ENCODE assay signal across 8 cellular contexts in the genomic region with DNA sequence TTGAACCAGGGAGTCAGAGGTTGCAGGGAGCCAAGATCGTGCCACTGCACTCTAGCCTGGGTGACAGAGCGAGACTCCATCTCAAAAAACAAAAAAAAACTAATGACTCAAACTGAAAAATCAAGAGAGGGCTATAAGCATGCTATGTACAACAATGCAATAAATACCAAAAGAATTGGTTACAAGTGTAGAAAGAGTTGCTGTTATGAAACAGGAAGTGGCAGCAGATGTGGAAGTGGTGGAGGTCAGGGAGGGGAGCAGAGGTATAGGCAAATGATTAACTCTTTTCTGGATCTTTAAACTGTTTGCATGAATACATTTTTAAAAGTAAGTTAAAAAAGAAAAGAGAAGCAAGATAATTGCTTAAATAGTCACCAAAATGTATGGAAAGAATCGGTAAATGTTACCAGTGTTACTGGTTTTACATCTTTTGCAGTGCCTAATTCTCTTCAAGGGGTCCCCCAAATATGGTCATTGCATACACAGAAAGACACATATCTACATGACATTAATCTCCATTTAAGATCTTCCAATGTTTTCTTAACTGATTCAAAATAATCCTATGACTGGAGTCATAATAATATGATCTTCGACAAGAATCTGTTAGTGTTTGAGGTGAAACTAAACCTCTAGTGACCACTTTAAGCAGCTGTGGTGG. TPM values are rescaled to one million over a fixed set of nuclear protein-coding genes. Genes with fewer than 3 reads are reported as not detected.
A peak's percentile ranks its signal among the peaks of the same experiment; 100 is the strongest.
DNase-seq lines count a peak whose midpoint lies in the region; ATAC-seq and TF ChIP-seq lines count a peak whose summit lies in the region.

No MANE protein-coding gene starts in this region.

- H3K9ac ChIP-seq in endodermal cell (ENCODE audit: extremely low read depth, low read length, poor library complexity, severe bottlenecking), result no peak overlapping the region

- H3K27ac Mint-ChIP-seq in activated T-helper 2 cell treated with anti-CD3 and anti-CD28 coated beads, Interferon-gamma antibody, Interleukin-2, Interleukin-4, amounts not matched to agents 10 μg/mL and 5 μg/mL and 100 μg/mL, durations not matched to agents 14 hours and 24 hours and 36 hours, result peak overlapping the region; percentile 4
- H3K27ac Mint-ChIP-seq in endodermal cell, result no peak overlapping the region

- H3K36me3 ChIP-seq in MG63, result no peaks in the 10 kb centered on the region
- no peaks in the 10 kb centered on the region for H3K36me3 ChIP-seq in endodermal cell (ENCODE audit: control insufficient read depth, insufficient read depth, low read length)

- TF ChIP-seq CTCF in GM10266 (IDR thresholded peaks at IDR 0.05; ENCODE audit: control insufficient read depth, insufficient read depth, low read depth, missing control alignments) (no peak), endodermal cell (conservative IDR thresholded peaks at IDR 0.05) (no peak)

- 91 to 100% methylated on average over 2 to 4 of the region's 4 CpGs for WGBS in endodermal cell (ENCODE audit: insufficient coverage in 1 of 2, insufficient read length in 1 of 2), 2 experiments

- no peak overlapping the region for H3K27ac ChIP-seq in endodermal cell (ENCODE audit: low read depth, low read length)

- peaks cover 26% of the 10 kb centered on the region for H3K4me1 Mint-ChIP-seq in activated T-helper 2 cell treated with anti-CD3 and anti-CD28 coated beads, Interferon-gamma antibody, Interleukin-2, Interleukin-4, amounts not matched to agents 10 μg/mL and 5 μg/mL and 100 μg/mL, durations not matched to agents 14 hours and 24 hours and 36 hours (ENCODE audit: low read depth)
- no peaks in the 10 kb centered on the region for H3K4me1 Mint-ChIP-seq in endodermal cell

- H3K27me3 Mint-ChIP-seq in activated T-helper 2 cell treated with anti-CD3 and anti-CD28 coated beads, Interferon-gamma antibody, Interleukin-2, Interleukin-4, amounts not matched to agents 10 μg/mL and 5 μg/mL and 100 μg/mL, durations not matched to agents 14 hours and 24 hours and 36 hours (ENCODE audit: low read depth), result peaks cover 40% of the 10 kb centered on the region
- H3K27me3 Mint-ChIP-seq in endodermal cell (ENCODE audit: insufficient read depth), result no peaks in the 10 kb centered on the region

- no peaks in the 10 kb centered on the region for H3K9me3 ChIP-seq in MG63
- H3K9me3 ChIP-seq in endodermal cell (ENCODE audit: control insufficient read depth, low read length), result no peaks in the 10 kb centered on the region

- H3K4me3 Mint-ChIP-seq in activated T-helper 2 cell treated with anti-CD3 and anti-CD28 coated beads, Interferon-gamma antibody, Interleukin-2, Interleukin-4, amounts not matched to agents 10 μg/mL and 5 μg/mL and 100 μg/mL, durations not matched to agents 14 hours and 24 hours and 36 hours (ENCODE audit: low read depth), result peak overlapping the region; percentile 20
- no peak overlapping the region for H3K4me3 Mint-ChIP-seq in endodermal cell

- peak; percentile 48 for DNase-seq in GM10266 (ENCODE audit: extremely low spot score)
- peak; percentile 54 for DNase-seq in activated T-helper 2 cell treated with anti-CD3 and anti-CD28 coated beads, Interferon-gamma antibody, Interleukin-2, Interleukin-4, amounts not matched to agents 10 μg/mL and 5 μg/mL and 100 μg/mL, durations not matched to agents 14 hours and 24 hours and 36 hours (ENCODE audit: low spot score)
- no peak for DNase-seq in D341Med (ENCODE audit: low spot score)
- no peak for DNase-seq in G401 (ENCODE audit: low spot score)
- no peak for DNase-seq in MG63
- no peak for DNase-seq in endodermal cell

- in situ Hi-C loops in G401 (cut with HindIII; ENCODE audit: low sequenced_read_pairs), result no loop called here

- H3K27me3 ChIP-seq in MG63 (no peaks in the 10 kb centered on the region), endodermal cell (ENCODE audit: control insufficient read depth, insufficient read depth, low read length, poor library complexity, severe bottlenecking) (no peaks in the 10 kb centered on the region)

- intact Hi-C loops in activated T-helper 2 cell treated with anti-CD3 and anti-CD28 coated beads, Interferon-gamma antibody, Interleukin-2, Interleukin-4, amounts not matched to agents 10 μg/mL and 5 μg/mL and 100 μg/mL, durations not matched to agents 14 hours and 24 hours and 36 hours (cut with micrococcal nuclease), result loop anchor here (1.0 kb wide), 1 partner anchor 25 kb away; no protein-coding TSS in a partner anchor

- peaks cover 3% of the 10 kb centered on the region for H3K36me3 Mint-ChIP-seq in activated T-helper 2 cell treated with anti-CD3 and anti-CD28 coated beads, Interferon-gamma antibody, Interleukin-2, Interleukin-4, amounts not matched to agents 10 μg/mL and 5 μg/mL and 100 μg/mL, durations not matched to agents 14 hours and 24 hours and 36 hours (ENCODE audit: low read depth)
- no peaks in the 10 kb centered on the region for H3K36me3 Mint-ChIP-seq in endodermal cell (ENCODE audit: low read depth)

- peaks cover 4% of the 10 kb centered on the region for H3K9me3 Mint-ChIP-seq in activated T-helper 2 cell treated with anti-CD3 and anti-CD28 coated beads, Interferon-gamma antibody, Interleukin-2, Interleukin-4, amounts not matched to agents 10 μg/mL and 5 μg/mL and 100 μg/mL, durations not matched to agents 14 hours and 24 hours and 36 hours
- H3K9me3 Mint-ChIP-seq in endodermal cell, result no peaks in the 10 kb centered on the region

- H3K4me1 ChIP-seq in endodermal cell (ENCODE audit: control insufficient read depth, insufficient read depth, low read length), result no peaks in the 10 kb centered on the region

- H3K4me3 ChIP-seq in MG63 (no peak overlapping the region), endodermal cell (ENCODE audit: low read length) (no peak overlapping the region)

- ATAC-seq in GM21367 (IDR thresholded peaks at IDR 0.05; ENCODE audit: unreplicated experiment) (peak; percentile 100), HG03520 (IDR thresholded peaks at IDR 0.05; ENCODE audit: unreplicated experiment) (peak; percentile 100)

RNA-seq across cellular contexts. Expression of a gene that starts 15.0 kb away (rescaled TPM):
- 8.6 and 9.7 TPM in 2 replicates for total RNA-seq in activated T-helper 2 cell treated with anti-CD3 and anti-CD28 coated beads, Interferon-gamma antibody, Interleukin-2, Interleukin-4, amounts not matched to agents 10 μg/mL and 5 μg/mL and 100 μg/mL, durations not matched to agents 14 hours and 24 hours and 36 hours
- total RNA-seq in G401 (2014; rRNA removed; shearing (Covaris generic)), result 0.74 TPM in 1 of 2 replicates, not detected in the other
- total RNA-seq in MG63 (2014; rRNA removed; shearing (Covaris generic); ENCODE audit: low replicate concordance), result 0.16 and 1.7 TPM in 2 replicates
- total RNA-seq in endodermal cell, result under 1 TPM in 1 of 2 donors, not detected in 1; 0.95 TPM
- 0.25 TPM for polyA plus RNA-seq in endodermal cell (2013, experiment 1 of 2)
- 0.87 TPM for polyA plus RNA-seq in endodermal cell (2013, experiment 2 of 2)

RNA-seq across cellular contexts. Expression of a gene that starts 35.3 kb away (rescaled TPM):
- total RNA-seq in activated T-helper 2 cell treated with anti-CD3 and anti-CD28 coated beads, Interferon-gamma antibody, Interleukin-2, Interleukin-4, amounts not matched to agents 10 μg/mL and 5 μg/mL and 100 μg/mL, durations not matched to agents 14 hours and 24 hours and 36 hours, result not detected in 2 replicates
- total RNA-seq in G401 (2014; rRNA removed; shearing (Covaris generic)), result under 0.01 TPM in 2 replicates
- 0.49 and 0.81 TPM in 2 replicates for total RNA-seq in MG63 (2014; rRNA removed; shearing (Covaris generic); ENCODE audit: low replicate concordance)
- under 1 TPM; 0.18 to 0.20 TPM for total RNA-seq in endodermal cell
- 1.2 TPM for polyA plus RNA-seq in endodermal cell (2013, experiment 1 of 2)
- 0.91 TPM for polyA plus RNA-seq in endodermal cell (2013, experiment 2 of 2)

Comparison
In these comparisons a context has a peak if more than half of its experiments do, and no peak if none do; other contexts are left out.
1. DNase-seq: peak in GM10266 (single experiment) and activated T-helper 2 cell treated with anti-CD3 and anti-CD28 coated beads, Interferon-gamma antibody, Interleukin-2, Interleukin-4, amounts not matched to agents 10 μg/mL and 5 μg/mL and 100 μg/mL, durations not matched to agents 14 hours and 24 hours and 36 hours (single experiment); none in D341Med (single experiment), G401 (single experiment), MG63 (single experiment) and endodermal cell (single experiment).